15 cellular contexts compared by ENCODE assay signal in the genomic region with DNA sequence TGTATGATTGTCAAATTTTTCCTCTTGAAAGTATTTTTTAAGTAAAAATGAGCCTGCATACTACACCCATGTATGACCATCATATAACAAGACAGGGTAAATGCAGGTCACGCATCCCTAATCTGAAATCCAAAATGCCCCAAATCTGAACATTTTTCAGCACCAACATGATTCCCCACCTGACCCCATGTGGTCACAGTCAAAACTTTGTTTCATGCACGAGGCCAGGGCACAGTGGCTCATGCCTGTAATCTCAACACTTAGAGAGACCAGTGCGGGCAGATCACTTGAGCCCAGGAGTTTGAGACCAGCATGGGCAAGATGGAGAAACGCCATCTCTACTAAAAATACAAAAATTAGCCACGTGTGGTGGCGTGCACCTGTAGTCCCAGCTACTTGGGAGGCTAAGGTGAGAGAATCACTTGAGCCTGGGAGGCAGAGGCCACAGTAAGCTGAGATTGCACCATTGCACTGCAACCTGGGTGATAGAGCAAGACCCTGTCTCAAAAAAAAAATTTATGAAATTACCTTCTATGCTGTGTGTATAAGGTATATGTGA.
A peak's percentile ranks its signal among the peaks of the same experiment; 100 is the strongest.
DNase-seq lines count a peak whose midpoint lies in the region; ATAC-seq lines count a peak whose summit lies in the region.
"Had no signal": no experiment of that assay in that cellular context is flagged by ENCODE, and none has a peak within 500 bp of the region (broad histone marks: within the 10 kb centered on the region; RNA-seq: fewer than 3 reads in every experiment).

No MANE protein-coding gene starts in this region.

- peak overlapping the region; percentile 84 for H3K4me3 Mint-ChIP-seq in activated T-cell treated with anti-CD3 and anti-CD28 coated beads, Interleukin-2, amount 50 U/mL, for 4 hours
- H3K4me3 Mint-ChIP-seq in dendritic cell treated with granulocyte-macrophage colony-stimulating factor and Interleukin-4, amounts not matched to agents 40 ng/mL and 50 ng/mL, for 4 days = no peak overlapping the region
- peak overlapping the region; percentile 86 for H3K4me3 Mint-ChIP-seq in stimulated activated naive CD8-positive, alpha-beta T cell treated with anti-CD3 and anti-CD28 coated beads, Interleukin-15, Interleukin-2, amounts not matched to agents 100 ng/mL and 50 ng/mL, for 24 hours

- H3K4me1 Mint-ChIP-seq in activated T-cell treated with anti-CD3 and anti-CD28 coated beads, Interleukin-2, amount 50 U/mL, for 4 hours (ENCODE audit: low read depth) = peaks cover 68% of the 10 kb centered on the region
- peaks cover 28% of the 10 kb centered on the region for H3K4me1 Mint-ChIP-seq in dendritic cell treated with granulocyte-macrophage colony-stimulating factor and Interleukin-4, amounts not matched to agents 40 ng/mL and 50 ng/mL, for 4 days (ENCODE audit: low read depth)
- peaks cover 67% of the 10 kb centered on the region for H3K4me1 Mint-ChIP-seq in stimulated activated naive CD8-positive, alpha-beta T cell treated with anti-CD3 and anti-CD28 coated beads, Interleukin-15, Interleukin-2, amounts not matched to agents 100 ng/mL and 50 ng/mL, for 24 hours (ENCODE audit: low read depth)

- no peaks in the 10 kb centered on the region for H3K36me3 Mint-ChIP-seq in activated T-cell treated with anti-CD3 and anti-CD28 coated beads, Interleukin-2, amount 50 U/mL, for 4 hours (ENCODE audit: insufficient read depth)
- H3K36me3 Mint-ChIP-seq in dendritic cell treated with granulocyte-macrophage colony-stimulating factor and Interleukin-4, amounts not matched to agents 40 ng/mL and 50 ng/mL, for 4 days (ENCODE audit: low read depth) = peaks cover 20% of the 10 kb centered on the region
- H3K36me3 Mint-ChIP-seq in stimulated activated naive CD8-positive, alpha-beta T cell treated with anti-CD3 and anti-CD28 coated beads, Interleukin-15, Interleukin-2, amounts not matched to agents 100 ng/mL and 50 ng/mL, for 24 hours (ENCODE audit: low read depth) = no peaks in the 10 kb centered on the region

- H3K27ac Mint-ChIP-seq in dendritic cell treated with granulocyte-macrophage colony-stimulating factor and Interleukin-4, amounts not matched to agents 40 ng/mL and 50 ng/mL, for 4 days = peak overlapping the region; percentile 89
- H3K27ac Mint-ChIP-seq in stimulated activated naive CD8-positive, alpha-beta T cell treated with anti-CD3 and anti-CD28 coated beads, Interleukin-15, Interleukin-2, amounts not matched to agents 100 ng/mL and 50 ng/mL, for 24 hours = peak overlapping the region; percentile 91

- intact Hi-C loops in dendritic cell treated with granulocyte-macrophage colony-stimulating factor and Interleukin-4, amounts not matched to agents 40 ng/mL and 50 ng/mL, for 4 days (cut with micrococcal nuclease) = no loop called here

- H3K4me3 ChIP-seq in SJSA1 = no peak overlapping the region
- H3K4me3 ChIP-seq: lung, prostate gland, SJCRH30, testis had no signal

- H3K36me3 ChIP-seq in SJSA1 = peaks cover 11% of the 10 kb centered on the region; the same call in 1 of the 2 replicates
- H3K36me3 ChIP-seq: prostate gland had no signal

- H3K27ac ChIP-seq in SJSA1 = peak overlapping the region; percentile 46
- H3K27ac ChIP-seq: prostate gland, SJCRH30 had no signal

- no peaks in the 10 kb centered on the region for H3K9me3 ChIP-seq in SJSA1 (replicated peaks)
- H3K9me3 ChIP-seq: prostate gland, SJCRH30, testis had no signal

- H3K9me3 Mint-ChIP-seq in activated T-cell treated with anti-CD3 and anti-CD28 coated beads, Interleukin-2, amount 50 U/mL, for 4 hours = no peaks in the 10 kb centered on the region
- no peaks in the 10 kb centered on the region for H3K9me3 Mint-ChIP-seq in dendritic cell treated with granulocyte-macrophage colony-stimulating factor and Interleukin-4, amounts not matched to agents 40 ng/mL and 50 ng/mL, for 4 days
- H3K9me3 Mint-ChIP-seq in stimulated activated naive CD8-positive, alpha-beta T cell treated with anti-CD3 and anti-CD28 coated beads, Interleukin-15, Interleukin-2, amounts not matched to agents 100 ng/mL and 50 ng/mL, for 24 hours = no peaks in the 10 kb centered on the region

- peaks cover 61% of the 10 kb centered on the region for H3K4me1 ChIP-seq in SJSA1 (replicated peaks)

- no peaks in the 10 kb centered on the region for H3K27me3 Mint-ChIP-seq in activated T-cell treated with anti-CD3 and anti-CD28 coated beads, Interleukin-2, amount 50 U/mL, for 4 hours (ENCODE audit: low read depth)
- no peaks in the 10 kb centered on the region for H3K27me3 Mint-ChIP-seq in dendritic cell treated with granulocyte-macrophage colony-stimulating factor and Interleukin-4, amounts not matched to agents 40 ng/mL and 50 ng/mL, for 4 days
- no peaks in the 10 kb centered on the region for H3K27me3 Mint-ChIP-seq in stimulated activated naive CD8-positive, alpha-beta T cell treated with anti-CD3 and anti-CD28 coated beads, Interleukin-15, Interleukin-2, amounts not matched to agents 100 ng/mL and 50 ng/mL, for 24 hours

- peak in 1 of 2 donors; percentile 2 for ATAC-seq in activated T-cell treated with anti-CD3 and anti-CD28 coated beads, Interleukin-2, amount 50 U/mL, for 4 hours
- ATAC-seq in GM19395 (IDR thresholded peaks at IDR 0.05; ENCODE audit: unreplicated experiment) (no peak), HG02885 (IDR thresholded peaks at IDR 0.05; ENCODE audit: poor library complexity, unreplicated experiment) (no peak), HG02852 (IDR thresholded peaks at IDR 0.05; ENCODE audit: unreplicated experiment) (no peak)

- H3K27me3 ChIP-seq in SJSA1 (replicated peaks) = no peaks in the 10 kb centered on the region
- H3K27me3 ChIP-seq: SJCRH30, testis had no signal

- DNase-seq in activated T-cell treated with anti-CD3 and anti-CD28 coated beads, Interleukin-2, amount 50 U/mL, for 4 hours = no peak
- no peak for DNase-seq in activated T-cell treated with anti-CD3 and anti-CD28 coated beads, Interleukin-2, amount 50 U/mL, for 1 hour
- no peak for DNase-seq in SJSA1 (ENCODE audit: low read depth in 1 of 2, low spot score in 2 of 2)
- DNase-seq: head of caudate nucleus, NCI-H1092, NCI-H526, SJCRH30, testis had no signal
